1 cellular context compared by ENCODE assay signal in the genomic region with DNA sequence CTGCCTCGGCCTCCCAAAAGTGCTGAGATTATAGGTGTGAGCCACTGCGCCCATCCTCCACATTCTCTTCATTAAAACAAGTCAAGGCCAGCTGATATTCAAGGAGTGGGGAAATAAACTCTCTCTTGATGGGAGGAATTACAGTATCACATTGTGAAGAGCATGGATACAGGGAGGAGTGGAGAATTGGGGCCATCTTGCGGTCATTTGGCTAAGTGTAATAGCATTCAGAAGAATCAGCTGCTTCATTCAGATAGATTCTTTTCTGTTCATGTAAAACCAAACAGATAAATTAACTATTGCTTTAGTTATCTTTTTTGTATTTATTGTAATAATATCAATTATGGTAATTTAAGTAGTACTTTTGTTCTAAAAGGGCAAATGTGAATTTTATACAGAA.
TF ChIP-seq lines count a peak whose summit lies in the region.

No MANE protein-coding gene starts in this region.

TF ChIP-seq in HepG2, 621 proteins besides CTCF, POLR2A, EP300 and RAD21 (continued from another document):
- TF ChIP-seq, protein P1, sequence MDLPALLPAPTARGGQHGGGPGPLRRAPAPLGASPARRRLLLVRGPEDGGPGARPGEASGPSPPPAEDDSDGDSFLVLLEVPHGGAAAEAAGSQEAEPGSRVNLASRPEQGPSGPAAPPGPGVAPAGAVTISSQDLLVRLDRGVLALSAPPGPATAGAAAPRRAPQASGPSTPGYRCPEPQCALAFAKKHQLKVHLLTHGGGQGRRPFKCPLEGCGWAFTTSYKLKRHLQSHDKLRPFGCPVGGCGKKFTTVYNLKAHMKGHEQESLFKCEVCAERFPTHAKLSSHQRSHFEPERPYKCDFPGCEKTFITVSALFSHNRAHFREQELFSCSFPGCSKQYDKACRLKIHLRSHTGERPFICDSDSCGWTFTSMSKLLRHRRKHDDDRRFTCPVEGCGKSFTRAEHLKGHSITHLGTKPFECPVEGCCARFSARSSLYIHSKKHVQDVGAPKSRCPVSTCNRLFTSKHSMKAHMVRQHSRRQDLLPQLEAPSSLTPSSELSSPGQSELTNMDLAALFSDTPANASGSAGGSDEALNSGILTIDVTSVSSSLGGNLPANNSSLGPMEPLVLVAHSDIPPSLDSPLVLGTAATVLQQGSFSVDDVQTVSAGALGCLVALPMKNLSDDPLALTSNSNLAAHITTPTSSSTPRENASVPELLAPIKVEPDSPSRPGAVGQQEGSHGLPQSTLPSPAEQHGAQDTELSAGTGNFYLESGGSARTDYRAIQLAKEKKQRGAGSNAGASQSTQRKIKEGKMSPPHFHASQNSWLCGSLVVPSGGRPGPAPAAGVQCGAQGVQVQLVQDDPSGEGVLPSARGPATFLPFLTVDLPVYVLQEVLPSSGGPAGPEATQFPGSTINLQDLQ (CRISPR knock-in tag; IDR thresholded peaks at IDR 0.05), result no peak
- TF ChIP-seq, protein P2, sequence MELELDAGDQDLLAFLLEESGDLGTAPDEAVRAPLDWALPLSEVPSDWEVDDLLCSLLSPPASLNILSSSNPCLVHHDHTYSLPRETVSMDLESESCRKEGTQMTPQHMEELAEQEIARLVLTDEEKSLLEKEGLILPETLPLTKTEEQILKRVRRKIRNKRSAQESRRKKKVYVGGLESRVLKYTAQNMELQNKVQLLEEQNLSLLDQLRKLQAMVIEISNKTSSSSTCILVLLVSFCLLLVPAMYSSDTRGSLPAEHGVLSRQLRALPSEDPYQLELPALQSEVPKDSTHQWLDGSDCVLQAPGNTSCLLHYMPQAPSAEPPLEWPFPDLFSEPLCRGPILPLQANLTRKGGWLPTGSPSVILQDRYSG (CRISPR knock-in tag; IDR thresholded peaks at IDR 0.05), result no peak
- no peak for TF ChIP-seq ZBTB21 (CRISPR knock-in tag; IDR thresholded peaks at IDR 0.05)
TF ChIP-seq in HepG2: peak in this region for 0.
